ENCODE assay signal across 1 cellular context in genomic region chr1:208187499-208188041, GRCh38.
TF ChIP-seq lines count a peak whose summit lies in the region.

No MANE protein-coding gene starts in this region.

TF ChIP-seq in GM12878, 131 proteins besides CTCF, POLR2A, EP300 and RAD21 (continued from another document):
- TF ChIP-seq CUX1 (IDR thresholded peaks at IDR 0.05; ENCODE audit: insufficient replicate concordance, low read depth, low read length) (peak; percentile 30), RELB (IDR thresholded peaks at IDR 0.05; ENCODE audit: low read depth) (peak; percentile 62), BCLAF1 (IDR thresholded peaks at IDR 0.05) (no peak)
